Comparison of ENCODE assay signal across 1 cellular context in genomic region chr5:80156156-80156555, GRCh38.
TF ChIP-seq lines count a peak whose summit lies in the region.

No MANE protein-coding gene starts in this region.

TF ChIP-seq in IMR-90, 13 proteins besides CTCF, POLR2A, EP300 and RAD21 (continued from another document):
- no peak for TF ChIP-seq ELK1 (IDR thresholded peaks at IDR 0.05; ENCODE audit: borderline replicate concordance, low read depth, low read length)
- no peak for TF ChIP-seq MAZ (IDR thresholded peaks at IDR 0.05; ENCODE audit: borderline replicate concordance, low read depth, low read length)
- TF ChIP-seq CHD1 (IDR thresholded peaks at IDR 0.05; ENCODE audit: low read depth, low read length) = no peak
- TF ChIP-seq MXI1 (IDR thresholded peaks at IDR 0.05; ENCODE audit: borderline replicate concordance, low read depth, low read length) = no peak
- TF ChIP-seq CEBPB (IDR thresholded peaks at IDR 0.05; ENCODE audit: low read depth, low read length) = no peak
- no peak for TF ChIP-seq FOS (IDR thresholded peaks at IDR 0.05; ENCODE audit: low read depth, low read length)
